Comparison of ENCODE assay signal across 8 cellular contexts in genomic region chr1:226408285-226409184, GRCh38. TPM values are rescaled to one million over a fixed set of nuclear protein-coding genes. Genes with fewer than 3 reads are reported as not detected.
DNase-seq lines count a peak whose midpoint lies in the region; ATAC-seq and TF ChIP-seq lines count a peak whose summit lies in the region.

No MANE protein-coding gene starts in this region.

- in situ Hi-C loops in GM13977 (cut with MboI; ENCODE audit: low pct_unique_long_range_greater_than_20kb, low sequenced_read_pairs, unreplicated experiment), result no loop called here

- H3K4me3 Mint-ChIP-seq in natural killer cell, result peak overlapping the region; percentile 97

- intact Hi-C loops in dorsolateral prefrontal cortex (cut with DNase I), result loop anchor here (5.0 to 10.0 kb wide), 2 partner anchors 329 to 344 kb away; partner anchors contain the start of genes H3-3A (in 1 of the 2) and ITPKB (in 1 of the 2)
- intact Hi-C loops in natural killer cell (cut with micrococcal nuclease), result loop anchor here (5.0 to 10.0 kb wide), 3 partner anchors 224 to 529 kb away; partner anchors contain the start of gene ACBD3
- intact Hi-C loops in posterior vena cava (cut with DNase I), result no loop called here

- peak overlapping the region; percentile 92 to 95 for H3K27ac Mint-ChIP-seq in natural killer cell

- ATAC-seq in natural killer cell, result no peak

- TF ChIP-seq EP300 in Ishikawa (IDR thresholded peaks at IDR 0.05; ENCODE audit: borderline replicate concordance), result no peak

- peak overlapping the region in 58 of 59 donors; percentile 18 to 92 (median 85) for H3K27ac ChIP-seq in dorsolateral prefrontal cortex

- H3K4me1 Mint-ChIP-seq in natural killer cell, result peaks cover 48 to 49% of the 10 kb centered on the region in 2 donors

- no peak for TF ChIP-seq RAD21 in Ishikawa (IDR thresholded peaks at IDR 0.05; ENCODE audit: low read depth)

- no peaks in the 10 kb centered on the region for H3K36me3 Mint-ChIP-seq in natural killer cell

- H3K9me3 Mint-ChIP-seq in natural killer cell, result no peaks in the 10 kb centered on the region

- H3K27me3 Mint-ChIP-seq in natural killer cell (ENCODE audit: low read depth in 2 of 2), result no peaks in the 10 kb centered on the region

- H3K27me3 ChIP-seq in dorsolateral prefrontal cortex, result no peaks in the 10 kb centered on the region

- H3K4me3 ChIP-seq in AG09309 (ENCODE audit: control insufficient read depth, low read depth, low read length) (peak overlapping the region; percentile 79), dorsolateral prefrontal cortex (peak overlapping the region; percentile 48 to 90 (median 83))

- no peak for DNase-seq in AG09309 (ENCODE audit: low read depth)
- peak in 1 of 10 donors; percentile 26 for DNase-seq in dorsolateral prefrontal cortex
- no peak for DNase-seq in natural killer cell
- no peak for DNase-seq in GM13977 (ENCODE audit: low spot score)
- no peak for DNase-seq in 8988T
- DNase-seq in activated gamma-delta T cell (lab: John Stamatoyannopoulos, UW), result no peak
- DNase-seq in posterior vena cava (ENCODE audit: low spot score), result no peak

- TF ChIP-seq CTCF in AG09309 (IDR thresholded peaks at IDR 0.05; ENCODE audit: control insufficient read depth, insufficient read depth, low read depth, low read length, missing control alignments), result no peak
- TF ChIP-seq CTCF in dorsolateral prefrontal cortex (IDR thresholded peaks at IDR 0.05 in 54 of 56, conservative IDR thresholded peaks at IDR 0.05 in 2 of 56; ENCODE audit: low read depth in 1 of 56, partially characterized antibody in 56 of 56), result peak in 14 of 56 donors; percentile 1 to 47 (median 9)
- no peak for TF ChIP-seq CTCF in natural killer cell (IDR thresholded peaks at IDR 0.05)
- TF ChIP-seq CTCF in GM13977 (IDR thresholded peaks at IDR 0.05; ENCODE audit: extremely low read depth, insufficient read depth, missing control alignments), result no peak

TF ChIP-seq in Ishikawa, 13 proteins besides CTCF, POLR2A, EP300 and RAD21:
- TF ChIP-seq CEBPB (IDR thresholded peaks at IDR 0.05) (peak; percentile 65; the same call in 1 of the 2 replicates), YY1 (IDR thresholded peaks at IDR 0.05; ENCODE audit: low read depth) (peak; percentile 77), EGR1 (IDR thresholded peaks at IDR 0.05) (no peak), TEAD4 (IDR thresholded peaks at IDR 0.05) (no peak), TAF1 (IDR thresholded peaks at IDR 0.05; ENCODE audit: low read depth) (no peak), FOXM1 (IDR thresholded peaks at IDR 0.05; ENCODE audit: borderline replicate concordance, low read depth) (no peak)

RNA-seq across cellular contexts. Expression of gene PARP1, which starts 0.6 kb away (rescaled TPM):
- total RNA-seq in dorsolateral prefrontal cortex, result 100 to 1,000 TPM in 78 of 120 experiments, 10 to 100 TPM in 42; 74.8 to 140 (median 105) TPM
- total RNA-seq in natural killer cell, result 10 to 100 TPM; 62.0 to 81.5 (median 77.0) TPM
- 10 to 100 TPM; 41.1 to 45.6 TPM for total RNA-seq in posterior vena cava

Comparison
In these comparisons a context has a peak if more than half of its experiments do, and no peak if none do; other contexts are left out.
1. intact Hi-C loops: an anchor here in dorsolateral prefrontal cortex (5.0 to 10.0 kb wide) and natural killer cell (5.0 to 10.0 kb wide); none called in posterior vena cava.